In genomic region chr15:92112711-92113110, GRCh38 we compare ENCODE assay signal across 18 cellular contexts.
DNase-seq lines count a peak whose midpoint lies in the region; ATAC-seq, FAIRE-seq and TF ChIP-seq lines count a peak whose summit lies in the region.
"Had no signal": no experiment of that assay in that cellular context is flagged by ENCODE, and none has a peak within 500 bp of the region (broad histone marks: within the 10 kb centered on the region; RNA-seq: fewer than 3 reads in every experiment).

No MANE protein-coding gene starts in this region.

- peaks cover under 1 to 28% of the 10 kb centered on the region in 2 experiments; a peak in 2 of 5 replicates for H3K27me3 ChIP-seq in HepG2 (ENCODE audit: control insufficient read depth in 1 of 2, insufficient read depth in 2 of 2, low read length in 2 of 2)
- H3K27me3 ChIP-seq: BLaER1 had no signal

- no peak overlapping the region for H3K27ac ChIP-seq in HepG2 (ENCODE audit: extremely low read length, insufficient read depth, low read length)
- H3K27ac ChIP-seq: A549, BLaER1 had no signal

- intact Hi-C loops in HepG2 (cut with micrococcal nuclease; ENCODE audit: unreplicated experiment), result no loop called here

- H3K4me2 ChIP-seq in HepG2 (ENCODE audit: low read depth, low read length), result no peak overlapping the region
- H3K4me2 ChIP-seq: A549, BLaER1 had no signal

- TF ChIP-seq RAD21 in HepG2 (CRISPR knock-in tag; IDR thresholded peaks at IDR 0.05), result no peak

- 0 out of 2 replicates have a peak, but pooled peaks cover 3% of the 10 kb centered on the region for H4K20me1 ChIP-seq in HepG2 (ENCODE audit: insufficient read depth, low read length)
- H4K20me1 ChIP-seq: BLaER1 had no signal

- DNase-seq in SK-MEL-5 (ENCODE audit: low read depth, low spot score) (peak; percentile 79), foreskin melanocyte (peak; percentile 82), pons (ENCODE audit: low spot score) (peak; percentile 83), germinal center (ENCODE audit: low spot score) (no peak), NCI-H510A (lab: John Stamatoyannopoulos, UW) (no peak), HepG2 (ENCODE audit: low spot score) (no peak)
- DNase-seq: AML-193; Calu3; CD4-positive, alpha-beta memory T cell; DMS79 treated with DMSO at 0.1 percent for 48 hours; GF-D8; H9 had no signal

- H3K36me3 ChIP-seq in HepG2 (replicated peaks in 1 of 2; ENCODE audit: control insufficient read depth in 1 of 2, insufficient read depth in 2 of 2, low read length in 2 of 2), result no peaks in the 10 kb centered on the region

- WGBS in HepG2 (ENCODE audit: low lambda C conversion rate), result 0% methylated on average over 3 of the region's 3 CpGs

- ATAC-seq in HepG2, result no peak
- ATAC-seq in GM18517 (IDR thresholded peaks at IDR 0.05; ENCODE audit: unreplicated experiment), result no peak
- ATAC-seq: A549 had no signal

- no peak overlapping the region for H2AFZ ChIP-seq in HepG2 (ENCODE audit: low read length)

- CTCF ChIA-PET in HepG2 (lab: Yijun Ruan, JAX; ENCODE audit: low intra/inter-chr PET ratio, low total read pairs), result no interaction called here

- TF ChIP-seq POLR2A in HepG2 (IDR thresholded peaks at IDR 0.05; ENCODE audit: insufficient read depth in 1 of 2, low read depth in 2 of 2, low read length in 2 of 2), result no peak

- TF ChIP-seq EP300 in HepG2 (IDR thresholded peaks at IDR 0.05; ENCODE audit: low read depth in 2 of 2, low read length in 2 of 2) (no peak), HepG2 (CRISPR knock-in tag; IDR thresholded peaks at IDR 0.05; ENCODE audit: borderline replicate concordance) (no peak)

- TF ChIP-seq CTCF in HepG2 (CRISPR knock-in tag; IDR thresholded peaks at IDR 0.05), result no peak

- in situ Hi-C loops in SK-MEL-5 (cut with HindIII; ENCODE audit: low pct_unique_long_range_greater_than_20kb, low sequenced_read_pairs), result no loop called here
- in situ Hi-C loops in HepG2 (cut with HindIII; ENCODE audit: extremely low pct_ligation_motif_present, low pct_unique_long_range_greater_than_20kb), result no loop called here

- no peak for FAIRE-seq in HepG2 (lab: Jason Lieb, UNC)
- FAIRE-seq: A549, GM19239, H1, HTR-8/SVneo had no signal

- no TSS peak for BruUV-seq in HepG2 (replicated peaks; lab: Mats Ljungman, UMichigan)

- H3K4me1 ChIP-seq in HepG2 (ENCODE audit: insufficient read depth, low read length), result no peaks in the 10 kb centered on the region
- H3K4me1 ChIP-seq: A549 had no signal

- no peak overlapping the region for H3K4me3 ChIP-seq in HepG2 (replicated peaks in 1 of 3; ENCODE audit: insufficient read depth in 1 of 3, low read depth in 2 of 3, low read length in 3 of 3)
- H3K4me3 ChIP-seq: A549, BLaER1 had no signal

- POLR2A ChIA-PET in HepG2 (lab: Yijun Ruan, JAX), result no interaction called here

- no peak overlapping the region for H3K9ac ChIP-seq in HepG2 (ENCODE audit: insufficient read depth, low read depth, low read length)
- H3K9ac ChIP-seq: BLaER1 had no signal

- H3K9me3 ChIP-seq in HepG2 (ENCODE audit: low read length), result no peaks in the 10 kb centered on the region
- H3K9me3 ChIP-seq: A549, BLaER1 had no signal

- no peaks in the 10 kb centered on the region for H3K79me2 ChIP-seq in HepG2 (ENCODE audit: insufficient read depth, low read length)

TF ChIP-seq in HepG2, 621 proteins besides CTCF, POLR2A, EP300 and RAD21:
- TF ChIP-seq KLF13 (CRISPR knock-in tag; IDR thresholded peaks at IDR 0.05) (no peak), ZSCAN9 (CRISPR knock-in tag; IDR thresholded peaks at IDR 0.05; ENCODE audit: borderline replicate concordance) (no peak), MED13 (CRISPR knock-in tag; IDR thresholded peaks at IDR 0.05) (no peak), MYC (CRISPR knock-in tag; IDR thresholded peaks at IDR 0.05; ENCODE audit: borderline replicate concordance) (no peak), MTF1 (CRISPR knock-in tag; IDR thresholded peaks at IDR 0.05) (no peak), MAFG (CRISPR knock-in tag; IDR thresholded peaks at IDR 0.05) (no peak), ZNF496 (CRISPR knock-in tag; IDR thresholded peaks at IDR 0.05; ENCODE audit: insufficient replicate concordance) (no peak), SATB2 (CRISPR knock-in tag; IDR thresholded peaks at IDR 0.05) (no peak), ZBTB38 (CRISPR knock-in tag; IDR thresholded peaks at IDR 0.05) (no peak), KLF6 (CRISPR knock-in tag; IDR thresholded peaks at IDR 0.05) (no peak), RORA (CRISPR knock-in tag; IDR thresholded peaks at IDR 0.05) (no peak)
- TF ChIP-seq, protein P1, sequence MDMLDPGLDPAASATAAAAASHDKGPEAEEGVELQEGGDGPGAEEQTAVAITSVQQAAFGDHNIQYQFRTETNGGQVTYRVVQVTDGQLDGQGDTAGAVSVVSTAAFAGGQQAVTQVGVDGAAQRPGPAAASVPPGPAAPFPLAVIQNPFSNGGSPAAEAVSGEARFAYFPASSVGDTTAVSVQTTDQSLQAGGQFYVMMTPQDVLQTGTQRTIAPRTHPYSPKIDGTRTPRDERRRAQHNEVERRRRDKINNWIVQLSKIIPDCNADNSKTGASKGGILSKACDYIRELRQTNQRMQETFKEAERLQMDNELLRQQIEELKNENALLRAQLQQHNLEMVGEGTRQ (IDR thresholded peaks at IDR 0.05; ENCODE audit: low read depth, low read length), result no peak
- TF ChIP-seq, protein P1 (CRISPR knock-in tag; IDR thresholded peaks at IDR 0.05; ENCODE audit: borderline replicate concordance), result no peak
TF ChIP-seq in HepG2: peak in this region for 0.

Comparison
In these comparisons a context has a peak if more than half of its experiments do, and no peak if none do; other contexts are left out.
1. DNase-seq: peak in SK-MEL-5 (single experiment), foreskin melanocyte (single experiment) and pons (single experiment); none in germinal center (single experiment), NCI-H510A (single experiment) and HepG2 (single experiment).